Comparison of ENCODE assay signal across 10 cellular contexts in the genomic region with DNA sequence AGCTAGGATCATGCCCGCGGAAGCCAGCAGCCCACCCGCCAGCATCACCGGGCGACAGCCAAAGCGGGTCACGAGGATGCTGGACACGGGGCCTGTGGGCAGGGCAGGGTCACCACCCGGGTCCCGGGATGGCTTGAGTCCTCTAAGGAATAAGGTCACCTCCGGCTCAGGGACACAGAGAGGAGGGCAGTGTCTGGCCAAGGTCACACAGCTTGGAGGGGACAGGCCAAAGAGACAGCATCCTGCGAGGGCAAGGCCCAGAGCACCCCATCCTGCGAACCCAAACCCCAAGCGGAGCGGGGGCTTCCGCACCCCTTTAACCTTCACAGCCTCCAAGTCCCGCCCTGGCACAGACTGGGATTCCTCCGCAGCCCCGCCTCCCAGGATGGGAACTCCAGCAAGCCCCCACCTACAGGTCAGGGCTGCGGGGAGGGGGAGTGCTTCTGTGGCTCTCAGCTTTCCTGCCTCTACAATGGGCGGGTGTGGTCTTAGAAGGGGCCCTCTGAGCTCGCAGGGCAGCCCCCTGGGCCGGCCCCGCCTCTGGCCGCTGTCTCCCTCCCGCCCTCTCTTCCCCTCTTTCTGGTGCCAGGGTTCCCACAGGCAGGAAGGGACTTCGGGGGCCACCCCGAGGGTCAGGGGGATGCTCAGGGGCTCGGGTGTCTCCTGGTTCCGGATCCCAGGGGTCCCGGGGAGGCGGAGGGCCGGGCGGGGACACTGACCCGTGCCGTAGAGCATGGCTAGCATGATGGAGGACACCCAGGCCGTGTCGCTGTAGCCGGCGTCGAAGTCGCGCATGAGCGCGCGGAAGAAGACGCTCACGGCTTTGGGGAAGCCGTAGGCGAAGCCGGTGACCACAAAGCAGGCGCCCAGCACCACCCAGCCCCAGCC. TPM values are rescaled to one million over a fixed set of nuclear protein-coding genes. Genes with fewer than 3 reads are reported as not detected.
DNase-seq lines count a peak whose midpoint lies in the region; ATAC-seq and TF ChIP-seq lines count a peak whose summit lies in the region.
"Had no signal": no experiment of that assay in that cellular context is flagged by ENCODE, and none has a peak within 500 bp of the region (broad histone marks: within the 10 kb centered on the region; RNA-seq: fewer than 3 reads in every experiment).

No MANE protein-coding gene starts in this region.

- peaks cover 3% of the 10 kb centered on the region for H3K79me2 ChIP-seq in ACC112 (ENCODE audit: control insufficient read depth, insufficient read depth, low read length, unreplicated experiment)

- H3K27me3 ChIP-seq in ACC112 (ENCODE audit: insufficient read depth, low read length) (no peaks in the 10 kb centered on the region), H7 (ENCODE audit: control insufficient read depth, insufficient read depth, low read length) (peaks cover 5% of the 10 kb centered on the region; the same call in 1 of the 2 replicates), esophagus muscularis mucosa (peaks cover 0 to 60% (median 23%) of the 10 kb centered on the region in 4 donors), psoas muscle (ENCODE audit: insufficient read depth in 3 of 3, low read length in 2 of 3) (peaks cover 0 to 17% (median 5%) of the 10 kb centered on the region in 3 donors)

- peaks cover 4% of the 10 kb centered on the region for H3K4me1 ChIP-seq in ACC112 (ENCODE audit: control insufficient read depth, insufficient read depth, low read length, unreplicated experiment)
- peaks cover 21 to 28% (median 27%) of the 10 kb centered on the region in 4 donors for H3K4me1 ChIP-seq in esophagus muscularis mucosa
- H3K4me1 ChIP-seq in psoas muscle: peaks cover 18% of the 10 kb centered on the region

- H3K9me3 ChIP-seq in esophagus muscularis mucosa (no peaks in the 10 kb centered on the region), psoas muscle (no peaks in the 10 kb centered on the region)

- ATAC-seq in psoas muscle: no peak

- no peak for TF ChIP-seq POLR2A in esophagus muscularis mucosa (IDR thresholded peaks at IDR 0.05; ENCODE audit: low read depth)

- intact Hi-C loops in esophagus muscularis mucosa (cut with DNase I) (no loop called here), psoas muscle (cut with DNase I) (no loop called here)

- TF ChIP-seq EP300 in esophagus muscularis mucosa (IDR thresholded peaks at IDR 0.05): no peak

- H3K4me3 ChIP-seq in ACC112 (ENCODE audit: low read depth, low read length) (peak overlapping the region; percentile 83), H7 (ENCODE audit: insufficient read depth, low read depth, low read length) (no peak overlapping the region), esophagus muscularis mucosa (peak overlapping the region; percentile 45 to 58 (median 50)), psoas muscle (peak overlapping the region; percentile 59)

- no peaks in the 10 kb centered on the region for H3K36me3 ChIP-seq in ACC112 (ENCODE audit: insufficient read depth, low read length)
- no peaks in the 10 kb centered on the region for H3K36me3 ChIP-seq in H7 (replicated peaks; ENCODE audit: control insufficient read depth, insufficient read depth, low read length)
- H3K36me3 ChIP-seq in esophagus muscularis mucosa: peaks cover 0 to 14% (median 0%) of the 10 kb centered on the region in 4 donors
- no peaks in the 10 kb centered on the region for H3K36me3 ChIP-seq in psoas muscle (ENCODE audit: insufficient read depth in 1 of 2, low read depth in 1 of 2)

- 33% methylated on average over 30 of the region's 52 CpGs for WGBS in esophagus muscularis mucosa
- WGBS in psoas muscle, 3 donors: 35 to 51% (median 39%) methylated on average over 40 to 52 of the region's 52 CpGs

- no peak overlapping the region for H2AFZ ChIP-seq in ACC112 (ENCODE audit: low read length, unreplicated experiment)

- no peak for TF ChIP-seq CTCF in esophagus muscularis mucosa (IDR thresholded peaks at IDR 0.05)
- no peak for TF ChIP-seq CTCF in psoas muscle (IDR thresholded peaks at IDR 0.05)

- DNase-seq in H7 (peak; percentile 76), esophagus muscularis mucosa (ENCODE audit: extremely low spot score) (no peak), psoas muscle (peak; percentile 13 to 59), NOMO-1 treated with DMSO at 0.1 percent for 48 hours (lab: John Stamatoyannopoulos, UW; ENCODE audit: unreplicated experiment) (no peak), SW480 (ENCODE audit: low spot score) (no peak), NCI-H1436 (lab: John Stamatoyannopoulos, UW) (no peak), SKM-1 treated with dmso at 0.1 percent for 144 hours (lab: John Stamatoyannopoulos, UW; ENCODE audit: unreplicated experiment) (no peak)
- DNase-seq: activated CD4-positive, alpha-beta T cell treated with anti-CD3 and anti-CD28 coated beads, Interleukin-2, amount 50 U/mL, for 4 hours; KG1 had no signal

- no peak overlapping the region for H3K27ac ChIP-seq in ACC112 (ENCODE audit: low read depth, low read length)
- no peak overlapping the region for H3K27ac ChIP-seq in esophagus muscularis mucosa (replicated peaks in 1 of 4)
- H3K27ac ChIP-seq in psoas muscle: no peak overlapping the region

RNA-seq across cellular contexts. Expression of gene SLC16A8, which starts 1.8 kb away (rescaled TPM):
- not detected in 2 replicates for total RNA-seq in H7 (2014; rRNA removed; shearing (Covaris generic))
- total RNA-seq in esophagus muscularis mucosa (under 1 TPM in 3 of 4 donors, not detected in 1; 0.29 to 0.65 (median 0.33) TPM), psoas muscle (under 1 TPM in 1 of 4 donors, not detected in 3; 0.23 TPM)
- polyA plus RNA-seq in psoas muscle: 1 to 10 TPM in 1 of 3 donors, under 1 TPM in 2; 0.25 to 1.0 (median 0.33) TPM

RNA-seq across cellular contexts. Expression of gene PICK1, which starts 25.0 kb away (rescaled TPM):
- 19.4 and 20.3 TPM in 2 replicates for total RNA-seq in H7 (2014; rRNA removed; shearing (Covaris generic))
- total RNA-seq in esophagus muscularis mucosa (10 to 100 TPM; 23.3 to 36.1 (median 31.1) TPM), psoas muscle (10 to 100 TPM; 11.9 to 31.5 (median 17.8) TPM)
- 10 to 100 TPM; 15.2 to 19.6 (median 18.9) TPM for polyA plus RNA-seq in psoas muscle

RNA-seq across cellular contexts. Expression of gene BAIAP2L2, which starts 28.3 kb away (rescaled TPM):
- 1.0 and 2.7 TPM in 2 replicates for total RNA-seq in H7 (2014; rRNA removed; shearing (Covaris generic))
- total RNA-seq in esophagus muscularis mucosa (1 to 10 TPM in 1 of 4 donors, under 1 TPM in 3; 0.13 to 1.1 (median 0.58) TPM), psoas muscle (under 1 TPM in 3 of 4 donors, not detected in 1; 0.26 to 0.71 (median 0.56) TPM)
- 1 to 10 TPM in 1 of 3 donors, under 1 TPM in 2; 0.23 to 5.1 (median 0.55) TPM for polyA plus RNA-seq in psoas muscle

Comparison
In these comparisons a context has a peak if more than half of its experiments do, and no peak if none do; other contexts are left out.
1. DNase-seq: peak in H7 (single experiment) and psoas muscle (2 of 2); none in esophagus muscularis mucosa (single experiment), NOMO-1 treated with DMSO at 0.1 percent for 48 hours (single experiment), SW480 (single experiment), NCI-H1436 (single experiment) and SKM-1 treated with dmso at 0.1 percent for 144 hours (single experiment).